Comparison of ENCODE assay signal across 9 cellular contexts in the genomic region with DNA sequence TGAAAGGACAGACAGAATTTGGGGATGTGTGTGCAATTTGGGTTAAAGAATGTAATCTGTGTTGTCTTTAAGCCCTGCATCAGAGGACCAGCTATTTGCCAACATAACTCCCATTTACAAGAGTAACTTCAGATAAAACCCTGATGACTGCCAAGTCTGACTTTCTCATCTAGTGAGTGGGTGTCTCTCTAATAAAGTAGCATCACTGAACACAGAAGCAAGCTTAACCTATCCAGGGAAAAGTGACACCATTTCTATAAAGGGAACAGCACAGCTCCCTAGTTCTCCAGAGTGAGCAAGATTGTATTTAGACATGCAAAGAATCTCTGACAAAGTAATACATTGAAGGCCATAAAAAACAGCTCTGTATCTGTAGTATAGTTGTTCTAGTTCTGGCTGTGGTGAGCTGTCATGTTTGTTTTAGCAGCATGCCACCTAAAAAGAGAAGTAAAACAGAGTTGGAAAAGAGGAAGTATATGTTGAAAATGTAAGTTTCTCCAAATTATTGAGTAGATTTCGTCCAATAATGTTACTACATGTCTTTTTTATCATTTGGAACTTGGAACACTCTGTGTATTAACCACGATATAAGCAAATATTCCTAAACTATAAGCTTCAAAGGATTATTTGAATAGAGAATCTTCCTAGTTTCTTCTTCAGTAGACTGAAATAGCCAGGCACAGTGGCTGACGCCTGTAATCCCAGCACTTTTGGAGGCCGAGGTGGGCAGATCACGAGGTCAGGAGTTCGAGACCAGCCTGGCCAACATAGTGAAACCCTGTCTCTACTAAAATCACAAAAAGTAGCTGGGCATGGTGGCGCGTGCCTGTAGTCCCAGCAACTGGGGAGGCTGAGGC. TPM values are rescaled to one million over a fixed set of nuclear protein-coding genes. Genes with fewer than 3 reads are reported as not detected.
DNase-seq lines count a peak whose midpoint lies in the region; ATAC-seq, FAIRE-seq and TF ChIP-seq lines count a peak whose summit lies in the region.
"Had no signal": no experiment of that assay in that cellular context is flagged by ENCODE, and none has a peak within 500 bp of the region (broad histone marks: within the 10 kb centered on the region; RNA-seq: fewer than 3 reads in every experiment).

No MANE protein-coding gene starts in this region.

- ATAC-seq in GM18499 (IDR thresholded peaks at IDR 0.05; ENCODE audit: insufficient read depth, unreplicated experiment) (peak; percentile 43), GM12878 (peak; percentile 92), GM18909 (IDR thresholded peaks at IDR 0.05; ENCODE audit: poor library complexity, unreplicated experiment) (no peak)
- no peak for ATAC-seq in CD4-positive, alpha-beta T cell (ENCODE audit: poor library complexity)

- DNase-seq in KBM-7 (peak; percentile 94), GM12878 (ENCODE audit: low read depth, low spot score) (peak; percentile 66), pons (ENCODE audit: low spot score) (peak; percentile 55)
- no peak for DNase-seq in stimulated activated CD4-positive, alpha-beta T cell treated with anti-CD3 and anti-CD28 coated beads, Interleukin-4, amount 100 ng/mL, for 24 hours
- no peak for DNase-seq in CD4-positive, alpha-beta T cell
- DNase-seq in activated T-cell treated with anti-CD3 and anti-CD28 coated beads, Interleukin-2, amount 50 U/mL, for 48 hours: no peak
- DNase-seq: endodermal cell had no signal

- RAD21 ChIA-PET in GM12878 (lab: Charles Lee; ENCODE audit: unreplicated experiment): interaction anchor here (0.7 to 6.7 kb wide), 16 partner anchors 9 to 803 kb away, joined by 3 to 72 read pairs (median 4); a partner anchor contains a TSS

- peak; percentile 75 for FAIRE-seq in GM12878 (lab: Jason Lieb, UNC)

- no peak overlapping the region for H3K4me3 ChIP-seq in GM12878

- intact Hi-C loops in GM12878 (cut with micrococcal nuclease; ENCODE audit: unreplicated experiment): no loop called here
- intact Hi-C loops in CD4-positive, alpha-beta T cell (cut with DNase I, micrococcal nuclease): no loop called here

- CTCF ChIA-PET in GM12878 (lab: Yijun Ruan, JAX): interaction anchor here (0.8 to 6.3 kb wide), 9 partner anchors 9 to 132 kb away, joined by 3 to 65 read pairs (median 4); a partner anchor contains a TSS
- CTCF ChIA-PET in CD4-positive, alpha-beta T cell (lab: Charles Lee): interaction anchor here (0.7 to 1.2 kb wide), 4 partner anchors 104 to 143 kb away, joined by 3 to 4 read pairs (median 4); no protein-coding TSS in a partner anchor

- H3K4me1 ChIP-seq in GM12878 (ENCODE audit: control insufficient read depth, insufficient read depth, low read length): peaks cover 26% of the 10 kb centered on the region

- 28% methylated on average over 8 of the region's 8 CpGs for WGBS in GM12878 (ENCODE audit: insufficient coverage, insufficient replicate concordance, low lambda C conversion rate, missing lambda C conversion rate)

- SMC1A ChIA-PET in GM12878 (lab: Charles Lee; ENCODE audit: uncharacterized antibody, unreplicated experiment): interaction anchor here (0.7 to 2.8 kb wide), 12 partner anchors 8 to 154 kb away, joined by 3 to 24 read pairs (median 4); no protein-coding TSS in a partner anchor

- H3K36me3 ChIP-seq in GM12878 (ENCODE audit: control insufficient read depth in 2 of 2, insufficient read depth in 2 of 2, low read length in 1 of 2): no peaks in the 10 kb centered on the region

- peak overlapping the region; percentile 25 for H2AFZ ChIP-seq in GM12878 (ENCODE audit: control insufficient read depth, low read depth, low read length)

- no peaks in the 10 kb centered on the region for H3K9me3 Mint-ChIP-seq in CD4-positive, alpha-beta T cell
- H3K9me3 Mint-ChIP-seq: endodermal cell had no signal

- in situ Hi-C loops in KBM-7 (cut with MboI; ENCODE audit: low pct_unique_long_range_greater_than_20kb, low sequenced_read_pairs) (no loop called here), GM12878 (cut with MboI) (no loop called here)

- H3K27ac ChIP-seq in GM12878 (ENCODE audit: control insufficient read depth, insufficient read depth): peak overlapping the region; percentile 67
- no peak overlapping the region for H3K27ac ChIP-seq in CD4-positive, alpha-beta T cell (ENCODE audit: low read depth, low read length)

- POLR2A ChIA-PET in GM12878 (lab: Charles Lee): interaction anchor here (0.6 to 2.4 kb wide), 9 partner anchors 8 to 157 kb away, joined by 3 to 19 read pairs (median 4); a partner anchor contains a TSS
- POLR2A ChIA-PET in CD4-positive, alpha-beta T cell (lab: Charles Lee): interaction anchor here (1.2 to 1.5 kb wide), 2 partner anchors 9 to 11 kb away, joined by 3 to 4 read pairs; a partner anchor contains a TSS

- H3K4me2 ChIP-seq in GM12878 (ENCODE audit: control insufficient read depth, insufficient read depth): peak overlapping the region; percentile 80

- H4K20me1 ChIP-seq in GM12878 (ENCODE audit: control insufficient read depth, insufficient read depth): no peaks in the 10 kb centered on the region

- no TSS peak for BruUV-seq in GM12878 (replicated peaks; lab: Mats Ljungman, UMichigan)

- no peaks in the 10 kb centered on the region for H3K79me2 ChIP-seq in GM12878 (ENCODE audit: control insufficient read depth, insufficient read depth, low read length)

- no peak overlapping the region for H3K27ac Mint-ChIP-seq in CD4-positive, alpha-beta T cell
- H3K27ac Mint-ChIP-seq: endodermal cell had no signal

- H3K4me3 Mint-ChIP-seq in CD4-positive, alpha-beta T cell: no peak overlapping the region
- H3K4me3 Mint-ChIP-seq: endodermal cell had no signal

- TF ChIP-seq EP300 in GM12878 (IDR thresholded peaks at IDR 0.05; ENCODE audit: borderline replicate concordance in 1 of 2, control insufficient read depth in 1 of 2, low read depth in 2 of 2, low read length in 2 of 2): peak in 1 of 2 experiments; percentile 65; a peak in 1 of 4 replicates

- TF ChIP-seq RAD21 in GM12878 (IDR thresholded peaks at IDR 0.05; ENCODE audit: insufficient read depth, low read depth, low read length): no peak

- H3K27me3 ChIP-seq in GM12878 (replicated peaks in 1 of 2; ENCODE audit: control insufficient read depth in 2 of 2, insufficient read depth in 2 of 2, low read length in 1 of 2): no peaks in the 10 kb centered on the region
- no peaks in the 10 kb centered on the region for H3K27me3 ChIP-seq in CD4-positive, alpha-beta T cell (ENCODE audit: control insufficient read depth, insufficient read depth, low read length)

- H3K9ac ChIP-seq in GM12878 (ENCODE audit: control insufficient read depth, insufficient read depth, low read length): peak overlapping the region; percentile 14; the same call in 1 of the 2 replicates

- no peak for TF ChIP-seq CTCF in GM12878 (IDR thresholded peaks at IDR 0.05 in 2 of 3, conservative IDR thresholded peaks at IDR 0.05 in 1 of 3; ENCODE audit: control insufficient read depth in 2 of 3, extremely low read depth in 1 of 3, insufficient read depth in 1 of 3, low read depth in 3 of 3, low read length in 3 of 3)
- no peak for TF ChIP-seq CTCF in CD4-positive, alpha-beta T cell (IDR thresholded peaks at IDR 0.05)

- no peaks in the 10 kb centered on the region for H3K9me3 ChIP-seq in GM12878 (replicated peaks; ENCODE audit: control insufficient read depth, insufficient read depth, low read length)
- H3K9me3 ChIP-seq in CD4-positive, alpha-beta T cell (ENCODE audit: control insufficient read depth, low read length): no peaks in the 10 kb centered on the region

- no peaks in the 10 kb centered on the region for H3K36me3 Mint-ChIP-seq in CD4-positive, alpha-beta T cell (ENCODE audit: low read depth)

- no peak for TF ChIP-seq POLR2A in GM12878 (IDR thresholded peaks at IDR 0.05; ENCODE audit: low read depth, low read length)

- H3K4me1 Mint-ChIP-seq in CD4-positive, alpha-beta T cell (ENCODE audit: low read depth): no peaks in the 10 kb centered on the region

- H3K27me3 Mint-ChIP-seq in CD4-positive, alpha-beta T cell: no peaks in the 10 kb centered on the region

TF ChIP-seq in GM12878, 131 proteins besides CTCF, POLR2A, EP300 and RAD21 (continues in another document):
- TF ChIP-seq MTA3 (IDR thresholded peaks at IDR 0.05; ENCODE audit: borderline replicate concordance, low read length): 0 out of 2 replicates have a peak, but pooled peaks have one; percentile 25
- 0 out of 2 replicates have a peak, but pooled peaks have one; percentile 32 for TF ChIP-seq PML (IDR thresholded peaks at IDR 0.05; ENCODE audit: low read length)
- TF ChIP-seq, protein P1, sequence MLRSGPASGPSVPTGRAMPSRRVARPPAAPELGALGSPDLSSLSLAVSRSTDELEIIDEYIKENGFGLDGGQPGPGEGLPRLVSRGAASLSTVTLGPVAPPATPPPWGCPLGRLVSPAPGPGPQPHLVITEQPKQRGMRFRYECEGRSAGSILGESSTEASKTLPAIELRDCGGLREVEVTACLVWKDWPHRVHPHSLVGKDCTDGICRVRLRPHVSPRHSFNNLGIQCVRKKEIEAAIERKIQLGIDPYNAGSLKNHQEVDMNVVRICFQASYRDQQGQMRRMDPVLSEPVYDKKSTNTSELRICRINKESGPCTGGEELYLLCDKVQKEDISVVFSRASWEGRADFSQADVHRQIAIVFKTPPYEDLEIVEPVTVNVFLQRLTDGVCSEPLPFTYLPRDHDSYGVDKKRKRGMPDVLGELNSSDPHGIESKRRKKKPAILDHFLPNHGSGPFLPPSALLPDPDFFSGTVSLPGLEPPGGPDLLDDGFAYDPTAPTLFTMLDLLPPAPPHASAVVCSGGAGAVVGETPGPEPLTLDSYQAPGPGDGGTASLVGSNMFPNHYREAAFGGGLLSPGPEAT (IDR thresholded peaks at IDR 0.05; ENCODE audit: low read depth): peak; percentile 80
- 0 out of 2 replicates have a peak, but pooled peaks have one; percentile 18 for TF ChIP-seq EED (IDR thresholded peaks at IDR 0.05; ENCODE audit: low read depth)
- TF ChIP-seq ATF7 (IDR thresholded peaks at IDR 0.05; ENCODE audit: low read depth): peak; percentile 45; the same call in 1 of the 2 replicates

RNA-seq across cellular contexts. Expression of a gene that starts 8.8 kb away (rescaled TPM):
- total RNA-seq in GM12878 (2013; cell fraction: nucleolus; rRNA removed): 6.3 and 7.3 TPM in 2 replicates
- 10.6 and 12.5 TPM in 2 replicates for total RNA-seq in GM12878 (2014; rRNA removed)
- 9.9 and 10.5 TPM in 2 replicates for total RNA-seq in GM12878 (2014; rRNA removed; fragmentation: Illumina TruSeq; extraction: Trizol)
- 20.6 and 22.0 TPM in 2 replicates for total RNA-seq in GM12878 (2021)
- polyA plus RNA-seq in GM12878 (2011; ENCODE audit: low read depth): 8.2 TPM
- polyA plus RNA-seq in GM12878 (2011; rRNA removed): 6.4 and 10.4 TPM in 2 replicates
- polyA plus RNA-seq in GM12878 (2011; cell fraction: cytosol; rRNA removed): 9.2 and 10.8 TPM in 2 replicates
- polyA plus RNA-seq in GM12878 (2011; cell fraction: nucleus; rRNA removed): 14.0 and 16.8 TPM in 2 replicates
- 12.5 and 17.7 TPM in 2 replicates for polyA plus RNA-seq in GM12878 (2012)
- polyA plus RNA-seq in GM12878 (2014; fragmentation: Illumina TruSeq; extraction: Trizol): 29.0 and 33.9 TPM in 2 replicates
- 1 to 10 TPM in 1 of 2 experiments, under 1 TPM in 1; 0.66 to 3.0 TPM for polyA plus RNA-seq in GM12878 (2014; fragmentation: Nextera tagmentation; extraction: Ambion mirVana)
- 11.1 and 11.6 TPM in 2 replicates for polyA plus RNA-seq in GM12878 (2014; rRNA removed)
- polyA plus RNA-seq in GM12878 (2016; fragmentation: Nextera tagmentation; extraction: Ambion mirVana): 1 to 10 TPM; 7.0 to 8.1 TPM
- 9.8 and 11.3 TPM in 2 replicates for polyA minus RNA-seq in GM12878 (2011; rRNA and poly(A)+ RNA removed)
- polyA minus RNA-seq in GM12878 (2011; cell fraction: cytosol; rRNA and poly(A)+ RNA removed): 4.7 and 7.4 TPM in 2 replicates
- 6.0 and 8.4 TPM in 2 replicates for polyA minus RNA-seq in GM12878 (2011; cell fraction: nucleus; rRNA and poly(A)+ RNA removed)
- 100 to 1,000 TPM; 175 to 183 TPM for total RNA-seq in CD4-positive, alpha-beta T cell

Comparison
In these comparisons a context has a peak if more than half of its experiments do, and no peak if none do; other contexts are left out.
1. ATAC-seq: peak in GM18499 (single experiment) and GM12878 (single experiment); none in GM18909 (single experiment) and CD4-positive, alpha-beta T cell (single experiment).
2. DNase-seq: peak in KBM-7 (single experiment), GM12878 (single experiment) and pons (single experiment); none in stimulated activated CD4-positive, alpha-beta T cell treated with anti-CD3 and anti-CD28 coated beads, Interleukin-4, amount 100 ng/mL, for 24 hours (single experiment), CD4-positive, alpha-beta T cell (0 of 10) and activated T-cell treated with anti-CD3 and anti-CD28 coated beads, Interleukin-2, amount 50 U/mL, for 48 hours (0 of 2).
3. RNA of a gene that starts 8.8 kb away (total RNA-seq): 175 to 183 TPM in CD4-positive, alpha-beta T cell; 6.3 to 22.0 TPM in GM12878; every median in the first group is over 4 times any median in the second.